27 cellular contexts compared by ENCODE assay signal in genomic region chr7:96621932-96622331, GRCh38.
"Had no signal": no experiment of that assay in that cellular context is flagged by ENCODE, and none has a peak within 500 bp of the region (broad histone marks: within the 10 kb centered on the region; RNA-seq: fewer than 3 reads in every experiment).

No MANE protein-coding gene starts in this region.

- ATAC-seq: activated T-cell treated with anti-CD3 and anti-CD28 coated beads, Interleukin-2, amount 50 U/mL, for 72 hours; activated T-helper 17 cell treated with anti-CD3 and anti-CD28 coated beads, Interleukin-2, amount 50 U/mL, for 72 hours; esophagus mucosa; foreskin keratinocyte; gastrocnemius medialis; heart left ventricle had no signal

- H3K36me3 ChIP-seq: brain microvascular endothelial cell, gastrocnemius medialis, heart left ventricle had no signal

- DNase-seq: activated CD4-positive, alpha-beta memory T cell treated with anti-CD3 and anti-CD28 coated beads, Interleukin-2, amount 10 ng/mL, durations not matched to agents 7 days and 5 days; activated CD4-positive, alpha-beta T cell treated with anti-CD3 and anti-CD28 coated beads for 1 hour; activated CD4-positive, alpha-beta T cell treated with anti-CD3 and anti-CD28 coated beads for 4 hours; activated CD4-positive, alpha-beta T cell treated with anti-CD3 and anti-CD28 coated beads, Interleukin-2, amount 10 ng/mL, durations not matched to agents 7 days and 5 days; activated CD4-positive, alpha-beta T cell treated with anti-CD3 and anti-CD28 coated beads, Interleukin-2, amount 50 U/mL, for 4 hours; activated CD8-positive, alpha-beta memory T cell treated with anti-CD3 and anti-CD28 coated beads, Interleukin-2, amount 50 U/mL, for 48 hours; activated effector memory CD4-positive, alpha-beta T cell treated with Interleukin-2 at 50 U/mL for 16 hours; activated gamma-delta T cell treated with Interleukin-2 at 50 U/mL for 16 hours; activated naive CD4-positive, alpha-beta T cell treated with anti-CD3 and anti-CD28 coated beads, Interleukin-2, amount 50 U/mL, for 16 hours; activated naive CD4-positive, alpha-beta T cell treated with Interleukin-2 at 50 U/mL for 16 hours; activated T-cell treated with anti-CD3 and anti-CD28 coated beads for 4 hours; activated T-cell treated with anti-CD3 and anti-CD28 coated beads, Interleukin-2, amount 50 U/mL, for 24 hours; activated T-cell treated with anti-CD3 and anti-CD28 coated beads, Interleukin-2, amount 50 U/mL, for 72 hours; amniotic stem cell; anterior cingulate cortex; brain microvascular endothelial cell; dorsolateral prefrontal cortex; effector memory CD4-positive, alpha-beta T cell; endodermal cell; foreskin keratinocyte; gastrocnemius medialis; glutamatergic neuron; heart left ventricle; T-helper 2 cell had no signal

- H3K27ac ChIP-seq: brain microvascular endothelial cell, coronary artery, dorsolateral prefrontal cortex, foreskin keratinocyte, gastrocnemius medialis, heart left ventricle had no signal

- H3K9me3 ChIP-seq: gastrocnemius medialis had no signal

- H3K27me3 ChIP-seq: brain microvascular endothelial cell, dorsolateral prefrontal cortex, foreskin keratinocyte, gastrocnemius medialis, heart left ventricle had no signal

- H3K4me1 ChIP-seq: foreskin keratinocyte, gastrocnemius medialis, heart left ventricle had no signal

- H3K4me3 ChIP-seq: coronary artery, dorsolateral prefrontal cortex, gastrocnemius medialis, heart left ventricle had no signal
